8 cellular contexts compared by ENCODE assay signal in genomic region chr17:7573324-7574080, GRCh38. TPM values are rescaled to one million over a fixed set of nuclear protein-coding genes. Genes with fewer than 3 reads are reported as not detected.
DNase-seq lines count a peak whose midpoint lies in the region; ATAC-seq and TF ChIP-seq lines count a peak whose summit lies in the region.

No MANE protein-coding gene starts in this region.

- 1% methylated on average over 21 to 65 of the region's 71 CpGs for WGBS in body of pancreas, 2 donors

- ATAC-seq in body of pancreas (peak; percentile 60), gastrocnemius medialis (peak; percentile 65 to 69), HG03095 (IDR thresholded peaks at IDR 0.05; ENCODE audit: unreplicated experiment) (no peak)

- H3K9ac ChIP-seq in iPS-15b (ENCODE audit: low read depth, low read length): peak overlapping the region; percentile 99

- H3K27me3 ChIP-seq in body of pancreas (no peaks in the 10 kb centered on the region), iPS-15b (ENCODE audit: control insufficient read depth, insufficient read depth, low read length) (no peaks in the 10 kb centered on the region), gastrocnemius medialis (no peaks in the 10 kb centered on the region)

- H3K4me1 ChIP-seq in body of pancreas (peaks cover 29% of the 10 kb centered on the region), iPS-15b (ENCODE audit: control insufficient read depth, insufficient read depth, low read length) (peaks cover 5% of the 10 kb centered on the region), gastrocnemius medialis (peaks cover 37 to 42% of the 10 kb centered on the region in 2 donors)

- H3K9me3 ChIP-seq in body of pancreas (no peaks in the 10 kb centered on the region), iPS-15b (ENCODE audit: control insufficient read depth, insufficient read depth, low read length) (no peaks in the 10 kb centered on the region), gastrocnemius medialis (no peaks in the 10 kb centered on the region)

- no peak for TF ChIP-seq CTCF in body of pancreas (IDR thresholded peaks at IDR 0.05)
- no peak for TF ChIP-seq CTCF in gastrocnemius medialis (IDR thresholded peaks at IDR 0.05 in 4 of 5, conservative IDR thresholded peaks at IDR 0.05 in 1 of 5)

- H3K36me3 ChIP-seq in body of pancreas (replicated peaks in 1 of 2; ENCODE audit: insufficient read depth in 1 of 2, low read depth in 2 of 2) (peaks cover 37 to 41% of the 10 kb centered on the region in 2 donors), iPS-15b (ENCODE audit: control insufficient read depth, insufficient read depth, low read length) (peaks cover 73% of the 10 kb centered on the region), gastrocnemius medialis (peaks cover 3 to 74% of the 10 kb centered on the region in 2 donors)

- TF ChIP-seq POLR2A in GM19193 (IDR thresholded peaks at IDR 0.05; ENCODE audit: extremely low read depth, insufficient read depth, insufficient read length): peak; percentile 59
- no peak for TF ChIP-seq POLR2A in body of pancreas (IDR thresholded peaks at IDR 0.05)
- TF ChIP-seq POLR2A in gastrocnemius medialis (IDR thresholded peaks at IDR 0.05): peak; percentile 9 to 34

- in situ Hi-C loops in gastrocnemius medialis (cut with MboI; ENCODE audit: low sequenced_read_pairs in 4 of 4): loop anchor here in 1 of 4 donors (25.0 kb wide), 1 partner anchor 136 kb away; the partner anchor contains the start of genes CHRNB1, FGF11, SPEM2 and SPEM3

- intact Hi-C loops in body of pancreas (cut with DNase I): no loop called here
- intact Hi-C loops in gastrocnemius medialis (cut with DNase I; ENCODE audit: low total_unique reads): loop anchor here (2.0 to 10.0 kb wide), 5 partner anchors 41 to 581 kb away; partner anchors contain the start of genes CTDNEP1, ELP5, FXR2 and PER1

- H3K27ac ChIP-seq in body of pancreas: peak overlapping the region; percentile 90 to 99 (median 98)
- peak overlapping the region; percentile 98 to 100 (median 99) for H3K27ac ChIP-seq in gastrocnemius medialis

- DNase-seq in AG08396 (ENCODE audit: low spot score) (peak; percentile 92), NCI-H1694 treated with DMSO at 0.1 percent for 48 hours (lab: John Stamatoyannopoulos, UW) (peak; percentile 74), UCSD-AML1 (lab: John Stamatoyannopoulos, UW; ENCODE audit: unreplicated experiment) (peak; percentile 92), body of pancreas (peak; percentile 85 to 92 (median 88)), gastrocnemius medialis (peak; percentile 88 to 89)

- peak overlapping the region; percentile 88 to 98 for H3K4me3 ChIP-seq in body of pancreas
- peak overlapping the region; percentile 89 for H3K4me3 ChIP-seq in iPS-15b (ENCODE audit: low read depth, low read length)
- H3K4me3 ChIP-seq in gastrocnemius medialis: peak overlapping the region; percentile 90 to 100 (median 95)

RNA-seq across cellular contexts. Expression of gene CD68, which starts 5.9 kb away (rescaled TPM):
- total RNA-seq in body of pancreas (10 to 100 TPM in 1 of 2 donors, 1 to 10 TPM in 1; 4.3 to 14.8 TPM), gastrocnemius medialis (10 to 100 TPM; 10.1 to 66.5 (median 20.3) TPM)

RNA-seq across cellular contexts. Expression of gene MPDU1, which starts 10.2 kb away (rescaled TPM):
- 10 to 100 TPM; 27.0 to 37.6 TPM for total RNA-seq in body of pancreas
- total RNA-seq in gastrocnemius medialis: 100 to 1,000 TPM in 2 of 4 donors, 10 to 100 TPM in 2; 55.9 to 157 (median 101) TPM

RNA-seq across cellular contexts. Expression of gene SENP3, which starts 11.8 kb away (rescaled TPM):
- total RNA-seq in body of pancreas (10 to 100 TPM; 25.7 to 28.0 TPM), gastrocnemius medialis (10 to 100 TPM; 63.6 to 71.5 (median 68.8) TPM)

RNA-seq across cellular contexts. Expression of gene TNFSF13, which starts 15.0 kb away (rescaled TPM):
- 10 to 100 TPM; 11.9 to 18.8 TPM for total RNA-seq in body of pancreas
- total RNA-seq in gastrocnemius medialis: 1 to 10 TPM; 2.8 to 8.4 (median 5.0) TPM

RNA-seq across cellular contexts. Expression of gene SOX15, which starts 16.4 kb away (rescaled TPM):
- total RNA-seq in body of pancreas (not detected), gastrocnemius medialis (1 to 10 TPM in 2 of 4 donors, under 1 TPM in 1, not detected in 1; 0.66 to 1.3 (median 1.1) TPM)

Comparison
In these comparisons a context has a peak if more than half of its experiments do, and no peak if none do; other contexts are left out.
1. POLR2A ChIP-seq: peak in GM19193 (single experiment) and gastrocnemius medialis (2 of 2); none in body of pancreas (0 of 3).
2. Peak in every context shown above with its lines, with median percentiles within 50 percentile points of each other: DNase-seq and H3K4me3 ChIP-seq.